In genomic region chr20:34736106-34736505, GRCh38 we compare ENCODE assay signal across 19 cellular contexts. TPM values are rescaled to one million over a fixed set of nuclear protein-coding genes. Genes with fewer than 3 reads are reported as not detected.
A peak's percentile ranks its signal among the peaks of the same experiment; 100 is the strongest.
DNase-seq lines count a peak whose midpoint lies in the region; ATAC-seq and TF ChIP-seq lines count a peak whose summit lies in the region.
"Had no signal": no experiment of that assay in that cellular context is flagged by ENCODE, and none has a peak within 500 bp of the region (broad histone marks: within the 10 kb centered on the region; RNA-seq: fewer than 3 reads in every experiment).

No MANE protein-coding gene starts in this region.

- no peaks in the 10 kb centered on the region for H3K4me1 Mint-ChIP-seq in neural crest cell
- H3K4me1 Mint-ChIP-seq in activated naive CD8-positive, alpha-beta T cell treated with anti-CD3 and anti-CD28 coated beads for 36 hours, result no peaks in the 10 kb centered on the region
- H3K4me1 Mint-ChIP-seq: CD14-positive monocyte had no signal

- H3K36me3 ChIP-seq in cardiac muscle cell, result peaks cover 27% of the 10 kb centered on the region

- peak overlapping the region; percentile 32 for H3K27ac Mint-ChIP-seq in neural crest cell (ENCODE audit: unreplicated experiment)
- no peak overlapping the region for H3K27ac Mint-ChIP-seq in activated naive CD8-positive, alpha-beta T cell treated with anti-CD3 and anti-CD28 coated beads for 36 hours

- 48% methylated on average over 4 of the region's 4 CpGs for WGBS in right cardiac atrium

- TF ChIP-seq CTCF in cardiac muscle cell (IDR thresholded peaks at IDR 0.05; ENCODE audit: low read depth, low read length), result no peak
- no peak for TF ChIP-seq CTCF in neural crest cell (conservative IDR thresholded peaks at IDR 0.05)

- H3K27ac ChIP-seq in cardiac muscle cell (peak overlapping the region; percentile 25), right cardiac atrium (ENCODE audit: low read length) (no peak overlapping the region)
- H3K27ac ChIP-seq: A549, SJCRH30 had no signal

- intact Hi-C loops in right cardiac atrium (cut with DNase I), result no loop called here

- H3K4me3 ChIP-seq in cardiac muscle cell, result no peak overlapping the region
- no peak overlapping the region for H3K4me3 ChIP-seq in right cardiac atrium (ENCODE audit: low read length)
- H3K4me3 ChIP-seq: A549, SJCRH30 had no signal

- H3K9me3 ChIP-seq in cardiac muscle cell (ENCODE audit: low read depth), result no peaks in the 10 kb centered on the region
- no peaks in the 10 kb centered on the region for H3K9me3 ChIP-seq in right cardiac atrium (ENCODE audit: control insufficient read depth, low read length)
- H3K9me3 ChIP-seq: A549, SJCRH30 had no signal

- no peaks in the 10 kb centered on the region for H3K4me1 ChIP-seq in cardiac muscle cell (ENCODE audit: low read depth)
- H3K4me1 ChIP-seq in right cardiac atrium (ENCODE audit: control insufficient read depth, insufficient read depth, low read length), result peaks cover 4% of the 10 kb centered on the region
- H3K4me1 ChIP-seq: A549, SJCRH30 had no signal

- no peak for DNase-seq in cardiac muscle cell (ENCODE audit: low read depth in 1 of 2, low spot score in 1 of 2)
- no peak for DNase-seq in right cardiac atrium
- DNase-seq in cerebellum (ENCODE audit: low spot score), result peak; percentile 74
- DNase-seq in neural crest cell (ENCODE audit: low read depth, low spot score), result no peak
- no peak for DNase-seq in AG08396 (ENCODE audit: low spot score)
- DNase-seq in activated naive CD8-positive, alpha-beta T cell treated with anti-CD3 and anti-CD28 coated beads for 36 hours, result no peak
- DNase-seq: COR-L47; DMS53; IMR-90; Karpas-422; MM.1S; NCI-H1105; NCI-H187; NK-92 treated with Interleukin-12 subunit alpha and Interleukin-12 subunit beta, amount 100 ng/mL, for 24 hours; SJCRH30 had no signal

- ATAC-seq in right cardiac atrium (no peak), HG03354 (IDR thresholded peaks at IDR 0.05; ENCODE audit: poor library complexity, severe bottlenecking, unreplicated experiment) (no peak), HG02642 (IDR thresholded peaks at IDR 0.05; ENCODE audit: poor library complexity, unreplicated experiment) (no peak)
- ATAC-seq: A549 had no signal

- H3K27me3 ChIP-seq in cardiac muscle cell (no peaks in the 10 kb centered on the region), right cardiac atrium (ENCODE audit: control insufficient read depth, insufficient read depth) (no peaks in the 10 kb centered on the region)
- H3K27me3 ChIP-seq: SJCRH30 had no signal

- no peaks in the 10 kb centered on the region for H3K9me3 Mint-ChIP-seq in neural crest cell
- H3K9me3 Mint-ChIP-seq in activated naive CD8-positive, alpha-beta T cell treated with anti-CD3 and anti-CD28 coated beads for 36 hours, result no peaks in the 10 kb centered on the region
- H3K9me3 Mint-ChIP-seq: CD14-positive monocyte had no signal

- no peak overlapping the region for H3K4me3 Mint-ChIP-seq in neural crest cell
- no peak overlapping the region for H3K4me3 Mint-ChIP-seq in activated naive CD8-positive, alpha-beta T cell treated with anti-CD3 and anti-CD28 coated beads for 36 hours
- H3K4me3 Mint-ChIP-seq: CD14-positive monocyte had no signal

- H3K27me3 Mint-ChIP-seq in neural crest cell (ENCODE audit: low read depth), result no peaks in the 10 kb centered on the region
- H3K27me3 Mint-ChIP-seq in activated naive CD8-positive, alpha-beta T cell treated with anti-CD3 and anti-CD28 coated beads for 36 hours, result no peaks in the 10 kb centered on the region

- H3K36me3 Mint-ChIP-seq in neural crest cell (ENCODE audit: low read depth), result peaks cover 18% of the 10 kb centered on the region
- peaks cover 7% of the 10 kb centered on the region for H3K36me3 Mint-ChIP-seq in activated naive CD8-positive, alpha-beta T cell treated with anti-CD3 and anti-CD28 coated beads for 36 hours

RNA-seq across cellular contexts. Expression of gene TP53INP2, which starts 32.0 kb away (rescaled TPM):
- total RNA-seq in cardiac muscle cell (8.4 and 13.5 TPM in 2 replicates), right cardiac atrium (100 to 1,000 TPM in 2 of 4 donors, 10 to 100 TPM in 2; 72.7 to 133 (median 113) TPM), cerebellum (5.6 TPM), neural crest cell (17.1 and 17.2 TPM in 2 replicates)
- polyA plus RNA-seq in cardiac muscle cell (12.5 and 18.9 TPM in 2 replicates), right cardiac atrium (72.0 TPM)
- 1 to 10 TPM; 2.6 to 2.9 TPM for total RNA-seq in activated naive CD8-positive, alpha-beta T cell treated with anti-CD3 and anti-CD28 coated beads for 36 hours

RNA-seq across cellular contexts. Expression of gene PIGU, which starts 59.2 kb away (rescaled TPM):
- 22.8 and 25.1 TPM in 2 replicates for total RNA-seq in cardiac muscle cell
- polyA plus RNA-seq in cardiac muscle cell, result 37.9 and 40.9 TPM in 2 replicates
- total RNA-seq in right cardiac atrium, result 10 to 100 TPM; 11.6 to 14.4 (median 13.6) TPM
- polyA plus RNA-seq in right cardiac atrium, result 18.9 TPM
- total RNA-seq in cerebellum, result 29.4 TPM
- total RNA-seq in neural crest cell, result 54.9 and 55.5 TPM in 2 replicates
- 10 to 100 TPM; 18.7 to 19.3 TPM for total RNA-seq in activated naive CD8-positive, alpha-beta T cell treated with anti-CD3 and anti-CD28 coated beads for 36 hours
